ENCODE assay signal across 25 cellular contexts in genomic region chr3:14849831-14850230, GRCh38. TPM values are rescaled to one million over a fixed set of nuclear protein-coding genes. Genes with fewer than 3 reads are reported as not detected.
DNase-seq lines count a peak whose midpoint lies in the region; ATAC-seq and TF ChIP-seq lines count a peak whose summit lies in the region.
"Had no signal": no experiment of that assay in that cellular context is flagged by ENCODE, and none has a peak within 500 bp of the region (broad histone marks: within the 10 kb centered on the region; RNA-seq: fewer than 3 reads in every experiment).

No MANE protein-coding gene starts in this region.

- TF ChIP-seq EP300 in gastroesophageal sphincter (IDR thresholded peaks at IDR 0.05), result no peak

- TF ChIP-seq POLR2A in gastroesophageal sphincter (IDR thresholded peaks at IDR 0.05) (no peak), gastrocnemius medialis (IDR thresholded peaks at IDR 0.05) (no peak)

- H2AFZ ChIP-seq in DND-41 (ENCODE audit: low read depth, low read length), result no peak overlapping the region
- no peak overlapping the region for H2AFZ ChIP-seq in mammary epithelial cell (ENCODE audit: low read depth, low read length)

- no peak overlapping the region for H3K9ac ChIP-seq in DND-41 (ENCODE audit: low read depth, low read length)
- H3K9ac ChIP-seq in mammary epithelial cell (ENCODE audit: insufficient read depth, low read length), result no peak overlapping the region

- no CpG with 5 or more reads among the region's 4 CpGs for WGBS in gastroesophageal sphincter (ENCODE audit: low coverage in 1 of 2), 2 donors
- WGBS in mammary epithelial cell (ENCODE audit: low coverage, missing lambda C conversion rate), result 75% methylated on average over 4 of the region's 4 CpGs

- ATAC-seq in DND-41 (ENCODE audit: insufficient read depth, low read depth) (peak; percentile 76), gastroesophageal sphincter (no peak), gastrocnemius medialis (no peak), HG02610 (IDR thresholded peaks at IDR 0.05; ENCODE audit: unreplicated experiment) (no peak)
- ATAC-seq: activated CD8-positive, alpha-beta T cell treated with anti-CD3 and anti-CD28 coated beads, Interleukin-2, amount 10 ng/mL, durations not matched to agents 7 days and 5 days; stimulated activated effector memory CD8-positive, alpha-beta T cell treated with anti-CD3 and anti-CD28 coated beads, Interleukin-12 subunit alpha, Interleukin-12 subunit beta, amount 100 ng/mL, for 72 hours had no signal

- no peaks in the 10 kb centered on the region for H3K79me2 ChIP-seq in DND-41 (ENCODE audit: insufficient read depth, low read length)
- H3K79me2 ChIP-seq in mammary epithelial cell (ENCODE audit: insufficient read depth, low read length), result no peaks in the 10 kb centered on the region

- H3K36me3 ChIP-seq in DND-41 (ENCODE audit: insufficient read depth, low read length) (no peaks in the 10 kb centered on the region), gastroesophageal sphincter (no peaks in the 10 kb centered on the region), gastrocnemius medialis (no peaks in the 10 kb centered on the region), mammary epithelial cell (ENCODE audit: insufficient read depth, low read length) (no peaks in the 10 kb centered on the region)
- H3K36me3 ChIP-seq: esophagus muscularis mucosa, spleen, suprapubic skin, uterus had no signal

- CTCF ChIA-PET in mammary epithelial cell (lab: Charles Lee; ENCODE audit: low non-redundant PET), result no interaction called here

- TF ChIP-seq CTCF in DND-41 (IDR thresholded peaks at IDR 0.05; ENCODE audit: borderline replicate concordance, extremely low read depth, low read length, poor library complexity, severe bottlenecking), result no peak
- no peak for TF ChIP-seq CTCF in gastroesophageal sphincter (IDR thresholded peaks at IDR 0.05)
- no peak for TF ChIP-seq CTCF in gastrocnemius medialis (IDR thresholded peaks at IDR 0.05 in 4 of 5, conservative IDR thresholded peaks at IDR 0.05 in 1 of 5)
- no peak for TF ChIP-seq CTCF in mammary epithelial cell (conservative IDR thresholded peaks at IDR 0.05 in 1 of 2, IDR thresholded peaks at IDR 0.05 in 1 of 2; ENCODE audit: extremely low read depth in 1 of 2, insufficient read depth in 1 of 2, low read depth in 1 of 2, low read length in 2 of 2)

- in situ Hi-C loops in gastrocnemius medialis (cut with MboI; ENCODE audit: low sequenced_read_pairs in 4 of 4) (no loop called here), mammary epithelial cell (cut with MboI; ENCODE audit: low sequenced_read_pairs in 2 of 2) (no loop called here)

- no peak overlapping the region for H3K4me3 ChIP-seq in DND-41 (ENCODE audit: low read depth in 1 of 2, low read length in 2 of 2)
- no peak overlapping the region for H3K4me3 ChIP-seq in gastroesophageal sphincter
- H3K4me3 ChIP-seq in gastrocnemius medialis, result no peak overlapping the region
- H3K4me3 ChIP-seq in mammary epithelial cell (replicated peaks in 1 of 3; ENCODE audit: insufficient read depth in 1 of 3, low read depth in 2 of 3, low read length in 3 of 3), result no peak overlapping the region
- H3K4me3 ChIP-seq: esophagus muscularis mucosa, spleen, suprapubic skin, uterus had no signal

- intact Hi-C loops in gastrocnemius medialis (cut with DNase I; ENCODE audit: low total_unique reads), result loop anchor here (10.0 kb wide), 1 partner anchor 55 kb away; no protein-coding TSS in a partner anchor
- intact Hi-C loops in mammary epithelial cell (cut with micrococcal nuclease), result no loop called here

- DNase-seq in DND-41 (peak; percentile 69), SK-N-DZ (ENCODE audit: low spot score) (peak; percentile 64), gastrocnemius medialis (no peak), NOMO-1 (lab: John Stamatoyannopoulos, UW; ENCODE audit: unreplicated experiment in 2 of 2) (no peak), mammary epithelial cell (no peak)
- DNase-seq: activated CD8-positive, alpha-beta T cell treated with anti-CD3 and anti-CD28 coated beads, Interleukin-2, amount 10 ng/mL, durations not matched to agents 7 days and 5 days; activated T-cell treated with anti-CD3 and anti-CD28 coated beads for 4 hours; CD4-positive, alpha-beta T cell; effector memory CD4-positive, alpha-beta T cell; HFFc6; kidney glomerular epithelial cell; mesendoderm; NCI-H2029 treated with DMSO at 0.1 percent for 48 hours; NCI-H226; SHP77 treated with DMSO at 0.1 percent for 48 hours; spleen; stimulated activated CD4-positive, alpha-beta T cell treated with anti-CD3 and anti-CD28 coated beads, Interleukin-2, amount 100 ng/mL, for 48 hours; T-helper 1 cell; uterus had no signal

- dilution Hi-C loops in mammary epithelial cell (cut with HindIII; ENCODE audit: low sequenced_read_pairs), result loop anchor here (5.0 kb wide), 2 partner anchors 37 to 77 kb away; no protein-coding TSS in a partner anchor

- H3K27me3 ChIP-seq in DND-41 (ENCODE audit: insufficient read depth, low read length, poor library complexity) (no peaks in the 10 kb centered on the region), gastroesophageal sphincter (peaks cover 16% of the 10 kb centered on the region), gastrocnemius medialis (no peaks in the 10 kb centered on the region), mammary epithelial cell (ENCODE audit: insufficient read depth, low read length) (no peaks in the 10 kb centered on the region)
- H3K27me3 ChIP-seq: suprapubic skin, uterus had no signal

- BruUV-seq in mammary epithelial cell (replicated peaks; lab: Mats Ljungman, UMichigan), result no TSS peak

- H3K4me2 ChIP-seq in DND-41 (ENCODE audit: insufficient read depth, low read length), result no peak overlapping the region
- H3K4me2 ChIP-seq in mammary epithelial cell (ENCODE audit: insufficient read depth, low read depth, low read length), result no peak overlapping the region

- H3K27ac ChIP-seq in DND-41 (ENCODE audit: low read length) (peak overlapping the region; percentile 26; the same call in 1 of the 2 replicates), gastroesophageal sphincter (peak overlapping the region in 3 of 4 donors; percentile 1 to 27 (median 24)), gastrocnemius medialis (peak overlapping the region in 3 of 4 donors; percentile 9 to 75 (median 25)), mammary epithelial cell (ENCODE audit: insufficient read depth, low read depth, low read length) (no peak overlapping the region)
- H3K27ac ChIP-seq: suprapubic skin had no signal

- H3K9me3 ChIP-seq in DND-41 (ENCODE audit: insufficient read depth, low read length, severe bottlenecking), result no peaks in the 10 kb centered on the region
- H3K9me3 ChIP-seq in gastroesophageal sphincter, result no peaks in the 10 kb centered on the region
- H3K9me3 ChIP-seq in gastrocnemius medialis, result no peaks in the 10 kb centered on the region
- H3K9me3 ChIP-seq in mammary epithelial cell (replicated peaks; ENCODE audit: insufficient read depth, low read length), result no peaks in the 10 kb centered on the region
- H3K9me3 ChIP-seq: esophagus muscularis mucosa, spleen, suprapubic skin, uterus had no signal

- H4K20me1 ChIP-seq in DND-41 (ENCODE audit: insufficient read depth, low read length), result no peaks in the 10 kb centered on the region
- H4K20me1 ChIP-seq in mammary epithelial cell (ENCODE audit: insufficient read depth, low read length), result no peaks in the 10 kb centered on the region

- H3K4me1 ChIP-seq in DND-41 (ENCODE audit: insufficient read depth, low read length) (peaks cover 27% of the 10 kb centered on the region), gastroesophageal sphincter (peaks cover 0 to 70% (median 28%) of the 10 kb centered on the region in 3 donors), gastrocnemius medialis (peaks cover 6 to 16% of the 10 kb centered on the region in 2 donors), mammary epithelial cell (ENCODE audit: insufficient read depth, low read length) (no peaks in the 10 kb centered on the region)

RNA-seq across cellular contexts. Expression of gene FGD5, which starts 31.1 kb away (rescaled TPM):
- polyA plus RNA-seq in SK-N-DZ (2014; cell fraction: cytosol; rRNA removed), result not detected in 2 replicates
- polyA plus RNA-seq in SK-N-DZ (2014; cell fraction: nucleus; rRNA removed), result not detected in 2 replicates
- total RNA-seq in gastroesophageal sphincter (10 to 100 TPM; 16.1 to 18.7 (median 17.3) TPM), gastrocnemius medialis (1 to 10 TPM; 4.4 to 8.4 (median 5.2) TPM), mammary epithelial cell (not detected)
- polyA plus RNA-seq in mammary epithelial cell, result not detected
- not detected for polyA minus RNA-seq in mammary epithelial cell
- total RNA-seq: CD4-positive, alpha-beta T cell; HFFc6; MCF 10A had no signal

Comparison
In these comparisons a context has a peak if more than half of its experiments do, and no peak if none do; other contexts are left out.
1. DNase-seq: peak in DND-41 (single experiment) and SK-N-DZ (single experiment); none in gastrocnemius medialis (0 of 2), NOMO-1 (0 of 2) and mammary epithelial cell (single experiment).
2. RNA of gene FGD5, which starts 31.1 kb away (total RNA-seq): 16.1 to 18.7 TPM in gastroesophageal sphincter and 4.4 to 8.4 TPM in gastrocnemius medialis; not detected in mammary epithelial cell; every median in the first group is over 4 times any median in the second.